In genomic region chr5:121263456-121263855, GRCh38 we compare ENCODE assay signal across 7 cellular contexts.
"Had no signal": no experiment of that assay in that cellular context is flagged by ENCODE, and none has a peak within 500 bp of the region (broad histone marks: within the 10 kb centered on the region; RNA-seq: fewer than 3 reads in every experiment).

No MANE protein-coding gene starts in this region.

- DNase-seq: H9, HCEC 1CT, KBM-7 had no signal

- H3K4me2 ChIP-seq: GM23338 had no signal

- FAIRE-seq: H1, H54, HTR-8/SVneo had no signal

- ATAC-seq: GM23338 had no signal

- H3K4me3 ChIP-seq: GM23338 had no signal

- H2AFZ ChIP-seq: GM23338 had no signal
